2 cellular contexts compared by ENCODE assay signal in genomic region chr5:162529886-162530285, GRCh38.
TF ChIP-seq lines count a peak whose summit lies in the region.

No MANE protein-coding gene starts in this region.

TF ChIP-seq in H1, 55 proteins besides CTCF, POLR2A, EP300 and RAD21:
- TF ChIP-seq KDM5A (IDR thresholded peaks at IDR 0.05; ENCODE audit: low read length) (no peak), CREB1 (IDR thresholded peaks at IDR 0.05) (no peak), CBX5 (IDR thresholded peaks at IDR 0.05; ENCODE audit: low read depth, low read length) (no peak), HDAC6 (IDR thresholded peaks at IDR 0.05; ENCODE audit: low read depth, low read length) (no peak), CEBPB (IDR thresholded peaks at IDR 0.05; ENCODE audit: low read depth, low read length) (no peak)

TF ChIP-seq in WTC11, 78 proteins besides CTCF, POLR2A, EP300 and RAD21:
- TF ChIP-seq ZNF219 (CRISPR knock-in tag; IDR thresholded peaks at IDR 0.05; ENCODE audit: borderline replicate concordance) (no peak), FOXJ3 (CRISPR knock-in tag; IDR thresholded peaks at IDR 0.05; ENCODE audit: borderline replicate concordance) (no peak), ARID4B (CRISPR knock-in tag; IDR thresholded peaks at IDR 0.05; ENCODE audit: borderline replicate concordance) (no peak), CDX4 (CRISPR knock-in tag; IDR thresholded peaks at IDR 0.05; ENCODE audit: borderline replicate concordance) (no peak), ATF6 (CRISPR knock-in tag; IDR thresholded peaks at IDR 0.05) (no peak), NR1H2 (CRISPR knock-in tag; IDR thresholded peaks at IDR 0.05) (no peak), MYBL2 (CRISPR knock-in tag; IDR thresholded peaks at IDR 0.05) (no peak), SMAD3 (CRISPR knock-in tag; IDR thresholded peaks at IDR 0.05; ENCODE audit: borderline replicate concordance) (no peak)
